In genomic region chr9:21473236-21473635, GRCh38 we compare ENCODE assay signal across 1 cellular context.
TF ChIP-seq lines count a peak whose summit lies in the region.

No MANE protein-coding gene starts in this region.

TF ChIP-seq in GM12878, 131 proteins besides CTCF, POLR2A, EP300 and RAD21 (continued from another document):
- TF ChIP-seq NFYA (IDR thresholded peaks at IDR 0.05; ENCODE audit: borderline replicate concordance, low read depth, low read length) (no peak), NR2F1 (conservative IDR thresholded peaks at IDR 0.05) (no peak)
